Comparison of ENCODE assay signal across 1 cellular context in genomic region chr15:89680282-89680873, GRCh38.
TF ChIP-seq lines count a peak whose summit lies in the region.

No MANE protein-coding gene starts in this region.

TF ChIP-seq in HepG2, 621 proteins besides CTCF, POLR2A, EP300 and RAD21 (continued from another document and continues in another):
- TF ChIP-seq, protein P1, sequence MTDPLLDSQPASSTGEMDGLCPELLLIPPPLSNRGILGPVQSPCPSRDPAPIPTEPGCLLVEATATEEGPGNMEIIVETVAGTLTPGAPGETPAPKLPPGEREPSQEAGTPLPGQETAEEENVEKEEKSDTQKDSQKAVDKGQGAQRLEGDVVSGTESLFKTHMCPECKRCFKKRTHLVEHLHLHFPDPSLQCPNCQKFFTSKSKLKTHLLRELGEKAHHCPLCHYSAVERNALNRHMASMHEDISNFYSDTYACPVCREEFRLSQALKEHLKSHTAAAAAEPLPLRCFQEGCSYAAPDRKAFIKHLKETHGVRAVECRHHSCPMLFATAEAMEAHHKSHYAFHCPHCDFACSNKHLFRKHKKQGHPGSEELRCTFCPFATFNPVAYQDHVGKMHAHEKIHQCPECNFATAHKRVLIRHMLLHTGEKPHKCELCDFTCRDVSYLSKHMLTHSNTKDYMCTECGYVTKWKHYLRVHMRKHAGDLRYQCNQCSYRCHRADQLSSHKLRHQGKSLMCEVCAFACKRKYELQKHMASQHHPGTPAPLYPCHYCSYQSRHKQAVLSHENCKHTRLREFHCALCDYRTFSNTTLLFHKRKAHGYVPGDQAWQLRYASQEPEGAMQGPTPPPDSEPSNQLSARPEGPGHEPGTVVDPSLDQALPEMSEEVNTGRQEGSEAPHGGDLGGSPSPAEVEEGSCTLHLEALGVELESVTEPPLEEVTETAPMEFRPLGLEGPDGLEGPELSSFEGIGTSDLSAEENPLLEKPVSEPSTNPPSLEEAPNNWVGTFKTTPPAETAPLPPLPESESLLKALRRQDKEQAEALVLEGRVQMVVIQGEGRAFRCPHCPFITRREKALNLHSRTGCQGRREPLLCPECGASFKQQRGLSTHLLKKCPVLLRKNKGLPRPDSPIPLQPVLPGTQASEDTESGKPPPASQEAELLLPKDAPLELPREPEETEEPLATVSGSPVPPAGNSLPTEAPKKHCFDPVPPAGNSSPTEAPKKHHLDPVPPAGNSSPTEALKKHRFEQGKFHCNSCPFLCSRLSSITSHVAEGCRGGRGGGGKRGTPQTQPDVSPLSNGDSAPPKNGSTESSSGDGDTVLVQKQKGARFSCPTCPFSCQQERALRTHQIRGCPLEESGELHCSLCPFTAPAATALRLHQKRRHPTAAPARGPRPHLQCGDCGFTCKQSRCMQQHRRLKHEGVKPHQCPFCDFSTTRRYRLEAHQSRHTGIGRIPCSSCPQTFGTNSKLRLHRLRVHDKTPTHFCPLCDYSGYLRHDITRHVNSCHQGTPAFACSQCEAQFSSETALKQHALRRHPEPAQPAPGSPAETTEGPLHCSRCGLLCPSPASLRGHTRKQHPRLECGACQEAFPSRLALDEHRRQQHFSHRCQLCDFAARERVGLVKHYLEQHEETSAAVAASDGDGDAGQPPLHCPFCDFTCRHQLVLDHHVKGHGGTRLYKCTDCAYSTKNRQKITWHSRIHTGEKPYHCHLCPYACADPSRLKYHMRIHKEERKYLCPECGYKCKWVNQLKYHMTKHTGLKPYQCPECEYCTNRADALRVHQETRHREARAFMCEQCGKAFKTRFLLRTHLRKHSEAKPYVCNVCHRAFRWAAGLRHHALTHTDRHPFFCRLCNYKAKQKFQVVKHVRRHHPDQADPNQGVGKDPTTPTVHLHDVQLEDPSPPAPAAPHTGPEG (CRISPR knock-in tag; IDR thresholded peaks at IDR 0.05) = no peak
- TF ChIP-seq PREB (CRISPR knock-in tag; IDR thresholded peaks at IDR 0.05) (no peak), POLR2G (IDR thresholded peaks at IDR 0.05; ENCODE audit: low read depth, low read length) (no peak), HNF4A (CRISPR knock-in tag; IDR thresholded peaks at IDR 0.05) (peak; percentile 94), HMGA1 (CRISPR knock-in tag; conservative IDR thresholded peaks at IDR 0.05) (no peak), ZNF331 (CRISPR knock-in tag; IDR thresholded peaks at IDR 0.05) (peak; percentile 51; the same call in 1 of the 2 replicates), FOXK2 (IDR thresholded peaks at IDR 0.05) (no peak), ZNF124 (CRISPR knock-in tag; IDR thresholded peaks at IDR 0.05) (no peak), TARDBP (CRISPR knock-in tag; IDR thresholded peaks at IDR 0.05) (peak; percentile 44; the same call in 1 of the 2 replicates), PHF21A (CRISPR knock-in tag; IDR thresholded peaks at IDR 0.05) (peak; percentile 87), RNF2 (conservative IDR thresholded peaks at IDR 0.05; ENCODE audit: low read depth) (no peak), KLF11 (CRISPR knock-in tag; IDR thresholded peaks at IDR 0.05) (0 out of 2 replicates have a peak, but pooled peaks have one; percentile 25), MAX (IDR thresholded peaks at IDR 0.05) (no peak; the same call in 1 of the 2 replicates), ZNF557 (CRISPR knock-in tag; IDR thresholded peaks at IDR 0.05) (no peak), KLF15 (CRISPR knock-in tag; IDR thresholded peaks at IDR 0.05; ENCODE audit: borderline replicate concordance) (no peak), ELF3 (CRISPR knock-in tag; IDR thresholded peaks at IDR 0.05) (no peak), ATF7-NPFF (CRISPR knock-in tag; IDR thresholded peaks at IDR 0.05; ENCODE audit: low read depth) (no peak), TAF15 (IDR thresholded peaks at IDR 0.05; ENCODE audit: low read depth, low read length, poor library complexity, severe bottlenecking) (no peak), ZNF10 (CRISPR knock-in tag; IDR thresholded peaks at IDR 0.05; ENCODE audit: borderline replicate concordance, low read depth) (no peak), ZNF558 (CRISPR knock-in tag; IDR thresholded peaks at IDR 0.05; ENCODE audit: borderline replicate concordance) (no peak), FOXP4 (CRISPR knock-in tag; IDR thresholded peaks at IDR 0.05) (no peak; the same call in 1 of the 2 replicates), EEA1 (CRISPR knock-in tag; IDR thresholded peaks at IDR 0.05; ENCODE audit: borderline replicate concordance) (no peak), NPAS2 (CRISPR knock-in tag; IDR thresholded peaks at IDR 0.05; ENCODE audit: borderline replicate concordance) (no peak), SOX6 (IDR thresholded peaks at IDR 0.05) (no peak), SOX6 (CRISPR knock-in tag; IDR thresholded peaks at IDR 0.05) (peak; percentile 88), ZFP37 (CRISPR knock-in tag; IDR thresholded peaks at IDR 0.05; ENCODE audit: borderline replicate concordance) (no peak), ZNF800 (CRISPR knock-in tag; IDR thresholded peaks at IDR 0.05) (no peak), ZNF496 (CRISPR knock-in tag; IDR thresholded peaks at IDR 0.05; ENCODE audit: insufficient replicate concordance) (no peak), ATAD3A (CRISPR knock-in tag; IDR thresholded peaks at IDR 0.05) (no peak), TBP (CRISPR knock-in tag; IDR thresholded peaks at IDR 0.05) (no peak), ZNF550 (CRISPR knock-in tag; IDR thresholded peaks at IDR 0.05; ENCODE audit: borderline replicate concordance) (no peak), PRPF4 (IDR thresholded peaks at IDR 0.05; ENCODE audit: low read depth, low read length, poor library complexity, severe bottlenecking) (no peak), NKX3-1 (CRISPR knock-in tag; IDR thresholded peaks at IDR 0.05) (no peak), ZNF678 (CRISPR knock-in tag; IDR thresholded peaks at IDR 0.05) (no peak), ZNF230 (CRISPR knock-in tag; IDR thresholded peaks at IDR 0.05) (no peak), ZFP36L1 (CRISPR knock-in tag; IDR thresholded peaks at IDR 0.05) (no peak), MEF2D (CRISPR knock-in tag; IDR thresholded peaks at IDR 0.05) (peak; percentile 61), FOSL2 (CRISPR knock-in tag; IDR thresholded peaks at IDR 0.05) (no peak; the same call in 1 of the 2 replicates), SNAI1 (CRISPR knock-in tag; IDR thresholded peaks at IDR 0.05; ENCODE audit: borderline replicate concordance) (no peak), SOX13 (IDR thresholded peaks at IDR 0.05) (no peak), SOX13 (CRISPR knock-in tag; conservative IDR thresholded peaks at IDR 0.05 in 1 of 2, IDR thresholded peaks at IDR 0.05 in 1 of 2) (peak in 1 of 2 experiments; percentile 42; a peak in 1 of 4 replicates), NR3C1 (CRISPR knock-in tag; IDR thresholded peaks at IDR 0.05) (no peak), NCOA2 (CRISPR knock-in tag; IDR thresholded peaks at IDR 0.05) (peak; percentile 59), FOXO4 (CRISPR knock-in tag; conservative IDR thresholded peaks at IDR 0.05) (no peak), STAG1 (CRISPR knock-in tag; IDR thresholded peaks at IDR 0.05) (no peak), SUZ12 (IDR thresholded peaks at IDR 0.05; ENCODE audit: low read depth, low read length) (no peak), ZNF451 (CRISPR knock-in tag; IDR thresholded peaks at IDR 0.05) (no peak), RFX5 (IDR thresholded peaks at IDR 0.05; ENCODE audit: low read depth, low read length) (no peak), FOXA3 (CRISPR knock-in tag; IDR thresholded peaks at IDR 0.05) (peak; percentile 32; the same call in 1 of the 2 replicates), MED13 (CRISPR knock-in tag; IDR thresholded peaks at IDR 0.05) (no peak), TBL1XR1 (IDR thresholded peaks at IDR 0.05; ENCODE audit: borderline replicate concordance, low read length, partially characterized antibody) (no peak), ZNF788 (CRISPR knock-in tag; IDR thresholded peaks at IDR 0.05; ENCODE audit: borderline replicate concordance) (no peak)
- TF ChIP-seq, protein P2, sequence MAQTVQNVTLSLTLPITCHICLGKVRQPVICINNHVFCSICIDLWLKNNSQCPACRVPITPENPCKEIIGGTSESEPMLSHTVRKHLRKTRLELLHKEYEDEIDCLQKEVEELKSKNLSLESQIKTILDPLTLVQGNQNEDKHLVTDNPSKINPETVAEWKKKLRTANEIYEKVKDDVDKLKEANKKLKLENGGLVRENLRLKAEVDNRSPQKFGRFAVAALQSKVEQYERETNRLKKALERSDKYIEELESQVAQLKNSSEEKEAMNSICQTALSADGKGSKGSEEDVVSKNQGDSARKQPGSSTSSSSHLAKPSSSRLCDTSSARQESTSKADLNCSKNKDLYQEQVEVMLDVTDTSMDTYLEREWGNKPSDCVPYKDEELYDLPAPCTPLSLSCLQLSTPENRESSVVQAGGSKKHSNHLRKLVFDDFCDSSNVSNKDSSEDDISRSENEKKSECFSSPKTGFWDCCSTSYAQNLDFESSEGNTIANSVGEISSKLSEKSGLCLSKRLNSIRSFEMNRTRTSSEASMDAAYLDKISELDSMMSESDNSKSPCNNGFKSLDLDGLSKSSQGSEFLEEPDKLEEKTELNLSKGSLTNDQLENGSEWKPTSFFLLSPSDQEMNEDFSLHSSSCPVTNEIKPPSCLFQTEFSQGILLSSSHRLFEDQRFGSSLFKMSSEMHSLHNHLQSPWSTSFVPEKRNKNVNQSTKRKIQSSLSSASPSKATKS (CRISPR knock-in tag; IDR thresholded peaks at IDR 0.05) = no peak
- TF ChIP-seq, protein P3, sequence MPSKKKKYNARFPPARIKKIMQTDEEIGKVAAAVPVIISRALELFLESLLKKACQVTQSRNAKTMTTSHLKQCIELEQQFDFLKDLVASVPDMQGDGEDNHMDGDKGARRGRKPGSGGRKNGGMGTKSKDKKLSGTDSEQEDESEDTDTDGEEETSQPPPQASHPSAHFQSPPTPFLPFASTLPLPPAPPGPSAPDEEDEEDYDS (CRISPR knock-in tag; IDR thresholded peaks at IDR 0.05) = peak; percentile 45; the same call in 1 of the 2 replicates
